In genomic region chr15:71085809-71086208, GRCh38 we compare ENCODE assay signal across 19 cellular contexts. TPM values are rescaled to one million over a fixed set of nuclear protein-coding genes. Genes with fewer than 3 reads are reported as not detected.
DNase-seq lines count a peak whose midpoint lies in the region; ATAC-seq and TF ChIP-seq lines count a peak whose summit lies in the region.
"Had no signal": no experiment of that assay in that cellular context is flagged by ENCODE, and none has a peak within 500 bp of the region (broad histone marks: within the 10 kb centered on the region; RNA-seq: fewer than 3 reads in every experiment).

No MANE protein-coding gene starts in this region.

- no peak overlapping the region for H3K4me3 ChIP-seq in GM23338
- H3K4me3 ChIP-seq in HUES6 (ENCODE audit: low read depth, low read length): peak overlapping the region; percentile 17; the same call in 1 of the 2 replicates
- no peak overlapping the region for H3K4me3 ChIP-seq in NT2/D1 (ENCODE audit: insufficient read length, low read depth)
- peak overlapping the region; percentile 48; the same call in 1 of the 2 replicates for H3K4me3 ChIP-seq in iPS-20b (ENCODE audit: low read length)
- H3K4me3 ChIP-seq in stomach: no peak overlapping the region
- H3K4me3 ChIP-seq: GM23248 had no signal

- H3K4me3 Mint-ChIP-seq in GM23338: peak overlapping the region; percentile 18; the same call in 2 of the 3 replicates
- H3K4me3 Mint-ChIP-seq: IgD-negative memory B cell had no signal

- 70 to 89% (median 77%) methylated on average over 3 of the region's 3 CpGs for WGBS in stomach, 5 donors

- H3K27ac Mint-ChIP-seq in GM23338: no peak overlapping the region
- H3K27ac Mint-ChIP-seq: IgD-negative memory B cell had no signal

- peaks cover 4% of the 10 kb centered on the region for H3K9me3 ChIP-seq in HUES6 (ENCODE audit: control insufficient read depth, insufficient read depth, low read depth, low read length)
- H3K9me3 ChIP-seq in NT2/D1 (ENCODE audit: insufficient read depth, low read length): peaks cover 19% of the 10 kb centered on the region; the same call in 1 of the 2 replicates
- H3K9me3 ChIP-seq in iPS-20b (ENCODE audit: insufficient read depth, low read depth, low read length): no peaks in the 10 kb centered on the region; the same call in 1 of the 2 replicates
- peaks cover 0 to 7% (median 2%) of the 10 kb centered on the region in 4 donors for H3K9me3 ChIP-seq in stomach

- peaks cover 45% of the 10 kb centered on the region for H3K27me3 Mint-ChIP-seq in GM23338 (ENCODE audit: insufficient read depth, low read depth, poor library complexity)
- H3K27me3 Mint-ChIP-seq: IgD-negative memory B cell had no signal

- TF ChIP-seq EP300 in stomach (IDR thresholded peaks at IDR 0.05): no peak

- DNase-seq in GM23338 (ENCODE audit: low spot score) (peak; percentile 88), NT2/D1 (ENCODE audit: low read depth, low spot score) (peak; percentile 76), stomach (no peak), cerebellar cortex (ENCODE audit: low spot score) (no peak)
- DNase-seq in stimulated activated CD4-positive, alpha-beta T cell treated with anti-CD3 and anti-CD28 coated beads, Interleukin-2, amount 100 ng/mL, for 24 hours: no peak
- DNase-seq: AML-193, DMS79 treated with DMSO at 0.1 percent for 48 hours, GDM1, GM23248, NCI-H1436 treated with DMSO at 0.1 percent for 48 hours, NCI-H2171 treated with DMSO at 0.1 percent for 48 hours, NCI-H524, SK-N-SH, T-helper 1 cell had no signal

- ATAC-seq in GM23338: peak; percentile 98
- ATAC-seq in HG03280 (IDR thresholded peaks at IDR 0.05; ENCODE audit: unreplicated experiment): no peak
- ATAC-seq: Right ventricle myocardium inferior had no signal

- no peaks in the 10 kb centered on the region for H3K79me2 ChIP-seq in GM23338 (replicated peaks; ENCODE audit: insufficient read depth)

- H3K9ac ChIP-seq in HUES6 (ENCODE audit: low read length) (no peak overlapping the region), NT2/D1 (ENCODE audit: insufficient read length, low read depth) (no peak overlapping the region), iPS-20b (ENCODE audit: low read depth, low read length) (no peak overlapping the region)
- H3K9ac ChIP-seq: GM23248, SK-N-SH had no signal

- peaks cover 23% of the 10 kb centered on the region for H3K4me1 Mint-ChIP-seq in GM23338
- H3K4me1 Mint-ChIP-seq: IgD-negative memory B cell had no signal

- no peak overlapping the region for H2AFZ ChIP-seq in GM23338
- H2AFZ ChIP-seq: GM23248 had no signal

- peaks cover 32% of the 10 kb centered on the region for H3K9me3 Mint-ChIP-seq in GM23338

- TF ChIP-seq CTCF in GM23338 (conservative IDR thresholded peaks at IDR 0.05; ENCODE audit: low read depth in 2 of 2) (no peak), stomach (IDR thresholded peaks at IDR 0.05) (no peak)

- H3K27ac ChIP-seq in GM23338 (ENCODE audit: low read depth): no peak overlapping the region
- H3K27ac ChIP-seq in HUES6 (ENCODE audit: low read depth, low read length): no peak overlapping the region
- H3K27ac ChIP-seq in iPS-20b (ENCODE audit: low read length): no peak overlapping the region
- H3K27ac ChIP-seq in stomach: no peak overlapping the region
- H3K27ac ChIP-seq: GM23248 had no signal

- peak overlapping the region; percentile 19; the same call in 1 of the 2 replicates for H3K4me2 ChIP-seq in GM23338
- H3K4me2 ChIP-seq: SK-N-SH had no signal

- H3K27me3 ChIP-seq in GM23338 (ENCODE audit: insufficient read depth) (peaks cover 53% of the 10 kb centered on the region), HUES6 (ENCODE audit: control insufficient read depth, insufficient read depth, low read length) (peaks cover 63% of the 10 kb centered on the region), NT2/D1 (ENCODE audit: insufficient read depth, insufficient read length) (peaks cover 96% of the 10 kb centered on the region), iPS-20b (ENCODE audit: insufficient read depth, low read length) (peaks cover 63% of the 10 kb centered on the region), stomach (no peaks in the 10 kb centered on the region)

- TF ChIP-seq POLR2A in stomach (IDR thresholded peaks at IDR 0.05): no peak

- intact Hi-C loops in stomach (cut with DNase I; ENCODE audit: low total_unique reads): no loop called here

- peaks cover 21% of the 10 kb centered on the region for H3K36me3 Mint-ChIP-seq in GM23338 (ENCODE audit: low read depth)
- H3K36me3 Mint-ChIP-seq: IgD-negative memory B cell had no signal

- peaks cover 16% of the 10 kb centered on the region for H3K4me1 ChIP-seq in GM23338 (ENCODE audit: insufficient read depth)
- peaks cover 18% of the 10 kb centered on the region for H3K4me1 ChIP-seq in HUES6 (ENCODE audit: control insufficient read depth, insufficient read depth, low read length)
- peaks cover 14% of the 10 kb centered on the region for H3K4me1 ChIP-seq in NT2/D1 (ENCODE audit: insufficient read depth, insufficient read length)
- peaks cover 18% of the 10 kb centered on the region for H3K4me1 ChIP-seq in iPS-20b (ENCODE audit: insufficient read depth, low read length)
- peaks cover 0 to 4% (median 0%) of the 10 kb centered on the region in 4 donors for H3K4me1 ChIP-seq in stomach

- no peaks in the 10 kb centered on the region for H4K20me1 ChIP-seq in GM23338 (replicated peaks; ENCODE audit: insufficient read depth)

- H3K36me3 ChIP-seq in GM23338 (ENCODE audit: insufficient read depth): no peaks in the 10 kb centered on the region; the same call in 1 of the 2 replicates
- no peaks in the 10 kb centered on the region for H3K36me3 ChIP-seq in HUES6 (ENCODE audit: control insufficient read depth, insufficient read depth, low read length)
- no peaks in the 10 kb centered on the region for H3K36me3 ChIP-seq in NT2/D1 (ENCODE audit: insufficient read depth, insufficient read length, low read length)
- H3K36me3 ChIP-seq in iPS-20b (ENCODE audit: insufficient read depth, low read depth, low read length): no peaks in the 10 kb centered on the region
- no peaks in the 10 kb centered on the region for H3K36me3 ChIP-seq in stomach

- peaks cover 5% of the 10 kb centered on the region; the same call in 1 of the 2 replicates for H3K9me2 ChIP-seq in GM23338 (ENCODE audit: insufficient read depth)
- H3K9me2 ChIP-seq: SK-N-SH had no signal

- no peaks in the 10 kb centered on the region for H3F3A ChIP-seq in GM23338 (replicated peaks; ENCODE audit: low read depth)

TF ChIP-seq in GM23338, 12 proteins besides CTCF, POLR2A, EP300 and RAD21 (continues in another document):
- no peak for TF ChIP-seq STAT1 (IDR thresholded peaks at IDR 0.05; ENCODE audit: unreplicated experiment)

RNA-seq across cellular contexts. Expression of gene THSD4, which starts 29.5 kb away (rescaled TPM):
- total RNA-seq in GM23338 (2014; rRNA removed; shearing (Covaris generic)): 7.2 and 7.4 TPM in 2 replicates
- polyA plus RNA-seq in GM23338 (2016; fragmentation: Nextera tagmentation; extraction: Ambion mirVana) (0.99 and 2.0 TPM in 2 replicates), stomach (10 to 100 TPM in 1 of 3 donors, 1 to 10 TPM in 2; 1.8 to 40.9 (median 5.8) TPM)
- total RNA-seq in stomach: 10 to 100 TPM; 18.0 to 79.4 (median 23.5) TPM
- polyA plus RNA-seq: IgD-negative memory B cell had no signal

Comparison
In these comparisons a context has a peak if more than half of its experiments do, and no peak if none do; other contexts are left out.
1. DNase-seq: peak in GM23338 (single experiment) and NT2/D1 (single experiment); none in stomach (single experiment), stimulated activated CD4-positive, alpha-beta T cell treated with anti-CD3 and anti-CD28 coated beads, Interleukin-2, amount 100 ng/mL, for 24 hours (0 of 2) and cerebellar cortex (single experiment).
2. H3K4me3 ChIP-seq: peak in HUES6 (single experiment) and iPS-20b (single experiment); none in GM23338 (single experiment), NT2/D1 (single experiment) and stomach (0 of 4).